In genomic region chr17:78113804-78114785, GRCh38 we compare ENCODE assay signal across 1 cellular context.
TF ChIP-seq lines count a peak whose summit lies in the region.

No MANE protein-coding gene starts in this region.

TF ChIP-seq in GM12878, 131 proteins besides CTCF, POLR2A, EP300 and RAD21:
- TF ChIP-seq MEF2B (IDR thresholded peaks at IDR 0.05; ENCODE audit: partially characterized antibody, poor library complexity, severe bottlenecking) (no peak), CBFB (IDR thresholded peaks at IDR 0.05; ENCODE audit: low read depth) (peak; percentile 28; the same call in 1 of the 2 replicates), POLR2AphosphoS5 (IDR thresholded peaks at IDR 0.05; ENCODE audit: low read length) (peak; percentile 42; the same call in 1 of the 2 replicates), RUNX3 (IDR thresholded peaks at IDR 0.05; ENCODE audit: low read length) (peak; percentile 33; the same call in 1 of the 2 replicates), MTA3 (IDR thresholded peaks at IDR 0.05; ENCODE audit: borderline replicate concordance, low read length) (no peak), SP1 (IDR thresholded peaks at IDR 0.05; ENCODE audit: low read depth, low read length) (no peak), TCF3 (IDR thresholded peaks at IDR 0.05; ENCODE audit: borderline replicate concordance, insufficient read depth, low read depth, low read length) (0 out of 2 replicates have a peak, but pooled peaks have one; percentile 16), ZBED1 (IDR thresholded peaks at IDR 0.05; ENCODE audit: borderline replicate concordance) (0 out of 2 replicates have a peak, but pooled peaks have one; percentile 25), HCFC1 (IDR thresholded peaks at IDR 0.05; ENCODE audit: low read length) (no peak), BHLHE40 (IDR thresholded peaks at IDR 0.05; ENCODE audit: borderline replicate concordance in 1 of 2, low read depth in 2 of 2, low read length in 1 of 2) (0 out of 4 replicates have a peak, but pooled peaks of 1 of the 2 experiments have one; percentile 3), DPF2 (IDR thresholded peaks at IDR 0.05) (0 out of 2 replicates have a peak, but pooled peaks have one; percentile 26), IKZF2 (IDR thresholded peaks at IDR 0.05) (peak; percentile 34 to 54; a peak in 3 of 4 replicates), JUNB (IDR thresholded peaks at IDR 0.05) (0 out of 2 replicates have a peak, but pooled peaks have one; percentile 29), NR2F1 (conservative IDR thresholded peaks at IDR 0.05) (0 out of 2 replicates have a peak, but pooled peaks have one; percentile 34), SREBF1 (IDR thresholded peaks at IDR 0.05; ENCODE audit: low read length) (no peak), CREB1 (IDR thresholded peaks at IDR 0.05; ENCODE audit: low read depth) (peak; percentile 70), HDAC2 (IDR thresholded peaks at IDR 0.05) (no peak), ETV6 (conservative IDR thresholded peaks at IDR 0.05 in 1 of 2, IDR thresholded peaks at IDR 0.05 in 1 of 2; ENCODE audit: borderline replicate concordance in 1 of 2, low read depth in 1 of 2) (peak in 1 of 2 experiments; percentile 33; a peak in 1 of 4 replicates), CREM (IDR thresholded peaks at IDR 0.05; ENCODE audit: low read depth) (0 out of 2 replicates have a peak, but pooled peaks have one; percentile 25), PBX3 (IDR thresholded peaks at IDR 0.05; ENCODE audit: insufficient replicate concordance, low read depth, low read length) (no peak), NFXL1 (IDR thresholded peaks at IDR 0.05; ENCODE audit: borderline replicate concordance) (no peak), IKZF1 (conservative IDR thresholded peaks at IDR 0.05) (peak; percentile 52; the same call in 1 of the 2 replicates)
TF ChIP-seq in GM12878: peak in this region for 14.
